Comparison of ENCODE assay signal across 9 cellular contexts in the genomic region with DNA sequence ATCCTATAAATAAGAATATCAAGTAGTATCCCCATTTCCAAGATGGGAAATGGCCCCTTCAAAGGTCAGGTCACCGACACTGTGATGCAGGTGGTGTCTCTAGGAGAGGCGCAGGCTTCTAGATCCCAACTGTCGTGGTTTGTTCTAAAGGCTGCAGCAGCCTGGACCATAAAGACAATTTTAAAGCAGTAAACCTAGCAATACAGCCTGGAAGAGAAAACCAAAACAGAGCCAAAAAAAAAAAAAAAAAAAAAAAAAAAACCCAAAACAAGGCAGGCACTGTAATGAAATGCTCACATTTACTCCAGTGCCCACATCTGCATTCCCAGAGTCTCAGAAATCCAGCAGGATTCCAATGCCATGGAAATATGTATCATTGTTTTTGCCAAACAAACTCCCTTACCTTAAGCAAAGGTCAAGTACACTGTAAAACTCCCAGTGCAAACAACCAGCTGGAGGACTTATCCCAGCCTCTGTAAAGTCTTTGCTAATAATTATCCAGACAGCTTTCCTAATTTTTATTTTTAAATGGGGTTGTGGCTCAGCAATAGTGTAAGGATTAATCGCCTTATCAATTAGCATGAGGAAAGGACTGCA.
DNase-seq lines count a peak whose midpoint lies in the region; ATAC-seq and TF ChIP-seq lines count a peak whose summit lies in the region.
"Had no signal": no experiment of that assay in that cellular context is flagged by ENCODE, and none has a peak within 500 bp of the region (broad histone marks: within the 10 kb centered on the region; RNA-seq: fewer than 3 reads in every experiment).

No MANE protein-coding gene starts in this region.

- H3K27ac ChIP-seq in right lobe of liver (peak overlapping the region; percentile 75 to 93 (median 88)), thymus (ENCODE audit: low read depth) (peak overlapping the region; percentile 86)

- H3K27me3 Mint-ChIP-seq in activated CD4-positive, alpha-beta T cell treated with anti-CD3 and anti-CD28 coated beads, Interleukin-2, amount 10 ng/mL, durations not matched to agents 7 days and 5 days, result peaks cover 20% of the 10 kb centered on the region

- CTCF ChIA-PET in activated CD4-positive, alpha-beta T cell treated with anti-CD3 and anti-CD28 coated beads, Interleukin-2, amount 10 ng/mL, durations not matched to agents 7 days and 5 days (lab: Charles Lee), result no interaction called here

- H3K27me3 ChIP-seq in adipocyte (replicated peaks; ENCODE audit: control insufficient read depth, insufficient read depth, low read length) (no peaks in the 10 kb centered on the region), right lobe of liver (no peaks in the 10 kb centered on the region), thymus (ENCODE audit: control insufficient read depth, insufficient read depth) (no peaks in the 10 kb centered on the region)

- TF ChIP-seq CTCF in right lobe of liver (IDR thresholded peaks at IDR 0.05), result no peak

- peak overlapping the region; percentile 86 for H3K9ac ChIP-seq in adipocyte (ENCODE audit: low read length)

- H3K4me1 Mint-ChIP-seq in activated CD4-positive, alpha-beta T cell treated with anti-CD3 and anti-CD28 coated beads, Interleukin-2, amount 10 ng/mL, durations not matched to agents 7 days and 5 days, result peaks cover 14% of the 10 kb centered on the region

- no peak for TF ChIP-seq POLR2A in right lobe of liver (IDR thresholded peaks at IDR 0.05)

- 34% methylated on average over 4 of the region's 4 CpGs for WGBS in right lobe of liver (ENCODE audit: insufficient coverage, low coverage, low lambda C conversion rate, missing lambda C conversion rate)
- 55% methylated on average over 4 of the region's 4 CpGs for WGBS in thymus

- H3K4me3 ChIP-seq in adipocyte (ENCODE audit: low read length) (peak overlapping the region; percentile 76), right lobe of liver (peak overlapping the region in 2 of 3 donors; percentile 43 to 50), thymus (ENCODE audit: low read length) (no peak overlapping the region)

- no peaks in the 10 kb centered on the region for H3K9me3 Mint-ChIP-seq in activated CD4-positive, alpha-beta T cell treated with anti-CD3 and anti-CD28 coated beads, Interleukin-2, amount 10 ng/mL, durations not matched to agents 7 days and 5 days

- intact Hi-C loops in right lobe of liver (cut with DNase I), result no loop called here

- POLR2A ChIA-PET in activated CD4-positive, alpha-beta T cell treated with anti-CD3 and anti-CD28 coated beads, Interleukin-2, amount 10 ng/mL, durations not matched to agents 7 days and 5 days (lab: Charles Lee), result no interaction called here

- no peak overlapping the region for H3K27ac Mint-ChIP-seq in activated CD4-positive, alpha-beta T cell treated with anti-CD3 and anti-CD28 coated beads, Interleukin-2, amount 10 ng/mL, durations not matched to agents 7 days and 5 days

- no peaks in the 10 kb centered on the region for H3K36me3 ChIP-seq in adipocyte (ENCODE audit: control insufficient read depth, insufficient read depth, low read length, severe bottlenecking)
- H3K36me3 ChIP-seq in right lobe of liver, result no peaks in the 10 kb centered on the region
- H3K36me3 ChIP-seq in thymus (ENCODE audit: control insufficient read depth, insufficient read depth), result no peaks in the 10 kb centered on the region

- ATAC-seq in right lobe of liver, result peak; percentile 56 to 69 (median 64)

- H3K36me3 Mint-ChIP-seq in activated CD4-positive, alpha-beta T cell treated with anti-CD3 and anti-CD28 coated beads, Interleukin-2, amount 10 ng/mL, durations not matched to agents 7 days and 5 days (ENCODE audit: low read depth), result no peaks in the 10 kb centered on the region

- H3K4me3 Mint-ChIP-seq in activated CD4-positive, alpha-beta T cell treated with anti-CD3 and anti-CD28 coated beads, Interleukin-2, amount 10 ng/mL, durations not matched to agents 7 days and 5 days, result peak overlapping the region; percentile 53

- no peak for DNase-seq in activated CD4-positive, alpha-beta T cell treated with anti-CD3 and anti-CD28 coated beads, Interleukin-2, amount 10 ng/mL, durations not matched to agents 7 days and 5 days
- no peak for DNase-seq in activated CD4-positive, alpha-beta T cell treated with anti-CD3 and anti-CD28 coated beads, Interleukin-2, amount 50 U/mL, for 48 hours
- DNase-seq in adipocyte (ENCODE audit: low read depth), result no peak
- DNase-seq in right lobe of liver, result no peak
- DNase-seq in stimulated activated CD8-positive, alpha-beta memory T cell treated with anti-CD3 and anti-CD28 coated beads, Interleukin-4, amount 100 ng/mL, for 48 hours, result no peak
- no peak for DNase-seq in 8988T
- DNase-seq in activated CD4-positive, CD25-positive, alpha-beta regulatory T cell (lab: John Stamatoyannopoulos, UW), result no peak
- DNase-seq: SHP77 treated with DMSO at 0.1 percent for 48 hours had no signal

- no peaks in the 10 kb centered on the region for H3K9me3 ChIP-seq in adipocyte (ENCODE audit: control insufficient read depth, low read length)
- no peaks in the 10 kb centered on the region for H3K9me3 ChIP-seq in right lobe of liver
- H3K9me3 ChIP-seq in thymus (ENCODE audit: control insufficient read depth), result no peaks in the 10 kb centered on the region

- H3K4me1 ChIP-seq in adipocyte (ENCODE audit: control insufficient read depth, insufficient read depth, low read length), result peaks cover 32% of the 10 kb centered on the region
- peaks cover 3 to 59% (median 19%) of the 10 kb centered on the region in 4 donors for H3K4me1 ChIP-seq in right lobe of liver
- peaks cover 12% of the 10 kb centered on the region for H3K4me1 ChIP-seq in thymus (ENCODE audit: control insufficient read depth, insufficient read depth, low read length)
